In the genomic region with DNA sequence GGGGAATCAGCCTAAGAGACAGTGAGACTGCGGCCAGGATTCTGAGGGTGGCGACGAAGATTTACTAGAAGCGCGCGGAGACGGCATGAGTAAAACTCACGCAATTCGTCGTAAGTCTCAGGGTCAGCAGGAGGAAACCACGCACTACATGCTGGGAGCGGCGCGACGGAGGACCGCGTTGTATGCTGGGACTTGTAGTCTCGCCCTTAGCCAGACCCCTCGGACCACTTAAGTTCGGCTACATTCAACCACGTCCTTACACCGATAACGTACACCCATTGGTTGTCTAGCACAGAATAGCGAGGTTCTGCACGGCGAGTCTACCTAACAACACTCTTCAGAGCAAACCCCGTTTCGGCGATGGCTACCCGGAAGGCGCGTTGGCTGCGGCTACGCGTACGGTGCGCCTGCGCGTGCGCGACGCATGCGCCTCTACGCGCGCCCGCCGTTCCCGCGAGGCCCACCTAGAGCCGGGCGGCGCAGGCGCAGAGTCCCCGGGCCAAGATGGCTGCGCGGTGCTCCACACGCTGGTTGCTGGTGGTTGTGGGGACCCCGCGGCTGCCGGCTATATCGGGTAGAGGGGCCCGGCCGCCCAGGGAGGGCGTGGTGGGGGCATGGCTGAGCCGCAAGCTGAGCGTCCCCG, we compare ENCODE assay signal across 8 cellular contexts. TPM values are rescaled to one million over a fixed set of nuclear protein-coding genes. Genes with fewer than 3 reads are reported as not detected.
DNase-seq lines count a peak whose midpoint lies in the region; ATAC-seq and TF ChIP-seq lines count a peak whose summit lies in the region.

Gene DNAJA3 (plus strand): TSS at position 491 of the 643 bp plus-strand sequence. CDS start 14 bp downstream, at position 505.

- TF ChIP-seq CTCF in right atrium auricular region (IDR thresholded peaks at IDR 0.05) (no peak), prostate gland (IDR thresholded peaks at IDR 0.05) (peak in 1 of 4 experiments; percentile 38)

- H3K27ac ChIP-seq in right atrium auricular region (peak within 1 kb of the TSS; percentile 92), prostate gland (peak within 1 kb of the TSS; percentile 88 to 98)

- H3K36me3 ChIP-seq in right atrium auricular region (no peaks in the 10 kb centered on the region), prostate gland (no peaks in the 10 kb centered on the region)

- no peaks in the 10 kb centered on the region for H3K36me3 Mint-ChIP-seq in T-helper 17 cell (ENCODE audit: low read depth)

- ATAC-seq in GM18502 (IDR thresholded peaks at IDR 0.05; ENCODE audit: poor library complexity, unreplicated experiment) (peak; percentile 93), HG02943 (IDR thresholded peaks at IDR 0.05; ENCODE audit: low read depth, unreplicated experiment) (peak; percentile 88), T-helper 17 cell (peak; percentile 90)

- H3K4me3 ChIP-seq in right atrium auricular region (peak within 1 kb of the TSS; percentile 93 to 95), prostate gland (peak within 1 kb of the TSS; percentile 90 to 95)

- H3K27me3 Mint-ChIP-seq in T-helper 17 cell = no peaks in the 10 kb centered on the region

- DNase-seq in NCI-H187 (lab: John Stamatoyannopoulos, UW) (peak; percentile 67 to 74), T-helper 17 cell (peak; percentile 89 to 95 (median 90)), amygdala (lab: John Stamatoyannopoulos, UW) (peak; percentile 69 to 99 (median 90)), right atrium auricular region (ENCODE audit: low spot score) (peak; percentile 94), prostate gland (ENCODE audit: low spot score) (peak; percentile 90), ureter (ENCODE audit: low spot score) (peak; percentile 89)

- peak within 1 kb of the TSS; percentile 98 for H3K27ac Mint-ChIP-seq in T-helper 17 cell

- peaks cover 0 to 25% of the 10 kb centered on the region in 2 donors for H3K4me1 ChIP-seq in right atrium auricular region
- peaks cover 7% of the 10 kb centered on the region for H3K4me1 ChIP-seq in prostate gland (replicated peaks)

- peak within 1 kb of the TSS; percentile 92 for H3K4me3 Mint-ChIP-seq in T-helper 17 cell

- H3K27me3 ChIP-seq in right atrium auricular region (no peaks in the 10 kb centered on the region), prostate gland (replicated peaks; ENCODE audit: insufficient read depth) (no peaks in the 10 kb centered on the region)

- intact Hi-C loops in prostate gland (cut with DNase I) = no loop called here

- no peaks in the 10 kb centered on the region for H3K9me3 ChIP-seq in T-helper 17 cell (ENCODE audit: control insufficient read depth, low read length, poor library complexity, severe bottlenecking)
- no peaks in the 10 kb centered on the region for H3K9me3 ChIP-seq in right atrium auricular region
- H3K9me3 ChIP-seq in prostate gland = no peaks in the 10 kb centered on the region

- WGBS in prostate gland = under 1% methylated on average over 68 of the region's 68 CpGs

- peak; percentile 64 for TF ChIP-seq POLR2A in prostate gland (IDR thresholded peaks at IDR 0.05)

- peaks cover 18% of the 10 kb centered on the region for H3K4me1 Mint-ChIP-seq in T-helper 17 cell

RNA-seq across cellular contexts. Expression of gene DNAJA3, which starts in this region (rescaled TPM):
- total RNA-seq in T-helper 17 cell = 10 to 100 TPM; 27.9 to 29.7 TPM
- total RNA-seq in right atrium auricular region = 10 to 100 TPM; 47.6 to 50.5 TPM
- 10 to 100 TPM; 47.6 to 60.0 TPM for total RNA-seq in prostate gland
- 73.1 TPM for total RNA-seq in ureter

Comparison
In these comparisons a context has a peak if more than half of its experiments do, and no peak if none do; other contexts are left out.
1. Peak in every context shown above with its lines: DNase-seq, ATAC-seq, H3K4me3 ChIP-seq and H3K27ac ChIP-seq.